In the genomic region with DNA sequence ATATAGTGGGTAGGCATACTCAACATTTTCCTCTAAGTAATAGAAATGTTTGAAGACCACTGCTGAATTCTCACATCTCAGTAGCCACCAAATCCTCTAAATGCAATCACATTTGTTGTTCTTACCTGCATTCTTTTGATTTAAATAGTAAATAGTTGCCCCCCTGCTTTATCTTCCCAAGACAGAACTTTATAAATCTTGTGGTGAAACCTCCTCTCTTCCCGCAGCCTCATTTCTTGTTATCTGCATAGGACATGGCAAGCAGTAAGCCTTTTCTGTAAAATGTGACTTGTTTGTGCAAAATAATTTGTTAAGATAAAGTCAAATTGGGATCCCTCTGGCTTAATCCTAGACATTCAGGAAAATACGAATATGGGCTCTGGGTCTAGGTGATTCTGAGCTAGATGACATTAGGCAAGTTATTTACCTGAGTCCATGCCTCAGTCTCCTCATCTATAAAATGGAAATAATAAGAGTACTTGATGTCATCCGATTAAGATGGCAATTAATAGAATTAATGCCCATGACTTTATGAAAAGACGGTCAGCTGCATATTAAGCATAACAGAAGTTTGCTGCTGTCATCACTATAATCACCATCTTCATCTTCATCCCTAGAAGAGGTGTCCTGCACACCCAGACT, we compare ENCODE assay signal across 15 cellular contexts.
"Had no signal": no experiment of that assay in that cellular context is flagged by ENCODE, and none has a peak within 500 bp of the region (broad histone marks: within the 10 kb centered on the region; RNA-seq: fewer than 3 reads in every experiment).

No MANE protein-coding gene starts in this region.

- H3K9me3 Mint-ChIP-seq: mesothelial cell of epicardium; T-helper 2 cell treated with Interferon-gamma antibody and Interleukin-4, amounts not matched to agents 5 μg/mL and 100 μg/mL, for 36 hours had no signal

- DNase-seq: activated CD4-positive, alpha-beta T cell treated with anti-CD3 and anti-CD28 coated beads, Interleukin-2, amount 50 U/mL, for 4 hours; activated CD4-positive, CD25-positive, alpha-beta regulatory T cell treated with anti-CD3 and anti-CD28 coated beads, Interleukin-2, amount 50 U/mL, for 72 hours; activated gamma-delta T cell treated with Interleukin-2 at 50 U/mL for 16 hours; activated T-cell treated with anti-CD3 and anti-CD28 coated beads, Interleukin-2, amount 50 U/mL, for 48 hours; foreskin melanocyte; head of caudate nucleus; lower lobe of right lung; right lobe of liver; SIG-M5; upper lobe of right lung had no signal

- H3K27me3 Mint-ChIP-seq: progenitor cell of endocrine pancreas had no signal

- H3K27ac Mint-ChIP-seq: mesothelial cell of epicardium, progenitor cell of endocrine pancreas had no signal

- H3K4me1 ChIP-seq: right lobe of liver had no signal

- H3K27me3 ChIP-seq: cardiac muscle cell, right lobe of liver, upper lobe of right lung had no signal

- H3K36me3 Mint-ChIP-seq: mesothelial cell of epicardium had no signal

- H3K4me3 ChIP-seq: cardiac muscle cell, lower lobe of right lung, right lobe of liver, thoracic aorta, upper lobe of right lung had no signal

- ATAC-seq: lower lobe of right lung, upper lobe of right lung had no signal

- H3K4me3 Mint-ChIP-seq: mesothelial cell of epicardium; T-helper 2 cell treated with Interferon-gamma antibody and Interleukin-4, amounts not matched to agents 5 μg/mL and 100 μg/mL, for 36 hours had no signal

- H3K36me3 ChIP-seq: right lobe of liver had no signal

- H3K9me3 ChIP-seq: lower lobe of right lung, right lobe of liver, thoracic aorta, upper lobe of right lung had no signal

- H3K27ac ChIP-seq: cardiac muscle cell, lower lobe of right lung, right lobe of liver, thoracic aorta, upper lobe of right lung had no signal
